ENCODE assay signal across 28 cellular contexts in the genomic region with DNA sequence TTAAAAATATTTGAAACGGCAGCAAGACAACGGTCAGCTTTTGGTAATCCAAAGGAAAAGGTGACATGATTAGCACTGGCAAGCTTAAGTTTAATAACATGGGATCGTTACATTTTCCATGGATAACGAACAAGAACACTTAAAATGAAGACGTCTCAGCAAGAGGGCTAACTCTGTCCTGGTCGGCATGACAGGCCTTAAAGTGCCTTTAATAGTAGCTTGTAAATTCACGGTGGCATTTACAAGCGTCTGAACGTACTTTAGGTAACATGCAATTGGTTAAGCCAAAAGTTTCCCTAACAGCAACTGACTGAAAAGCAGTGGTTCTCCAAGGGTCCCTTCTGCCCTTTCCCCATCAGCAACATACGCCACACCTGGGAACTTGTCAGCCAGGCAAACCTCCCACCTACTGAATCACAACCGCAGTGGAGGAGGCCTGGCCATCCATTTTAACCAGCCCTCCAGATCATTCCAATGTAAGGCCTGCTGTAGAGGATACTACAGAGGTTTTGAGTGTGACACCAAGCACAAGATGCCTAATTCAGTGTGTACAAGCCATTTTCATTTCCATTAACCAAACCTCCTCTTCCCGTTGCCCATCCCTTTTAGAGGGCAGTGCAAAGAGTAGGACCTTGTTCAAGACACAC. TPM values are rescaled to one million over a fixed set of nuclear protein-coding genes. Genes with fewer than 3 reads are reported as not detected.
"Had no signal": no experiment of that assay in that cellular context is flagged by ENCODE, and none has a peak within 500 bp of the region (broad histone marks: within the 10 kb centered on the region; RNA-seq: fewer than 3 reads in every experiment).

No MANE protein-coding gene starts in this region.

- H3K27ac ChIP-seq: body of pancreas, SJCRH30, SK-N-MC had no signal

- FAIRE-seq: astrocyte, RCC 7860 had no signal

- H3K27me3 Mint-ChIP-seq: activated naive CD4-positive, alpha-beta T cell treated with anti-CD3 and anti-CD28 coated beads, Interleukin-2, amount 50 U/mL, for 24 hours; activated T-helper 17 cell treated with anti-CD3 and anti-CD28 coated beads, Interleukin-2, amount 50 U/mL, for 72 hours had no signal

- H3K36me3 Mint-ChIP-seq: activated naive CD4-positive, alpha-beta T cell treated with anti-CD3 and anti-CD28 coated beads, Interleukin-2, amount 50 U/mL, for 24 hours; activated naive CD8-positive, alpha-beta T cell treated with anti-CD3 and anti-CD28 coated beads, Interleukin-2, amount 10 ng/mL, durations not matched to agents 7 days and 5 days had no signal

- H3K27ac Mint-ChIP-seq: activated CD4-positive, alpha-beta T cell treated with anti-CD3 and anti-CD28 coated beads, Interleukin-2, amount 10 ng/mL, durations not matched to agents 24 days and 14 days; activated CD8-positive, alpha-beta T cell treated with anti-CD3 and anti-CD28 coated beads for 36 hours; activated naive CD4-positive, alpha-beta T cell treated with anti-CD3 and anti-CD28 coated beads, Interleukin-2, amount 50 U/mL, for 24 hours; activated naive CD8-positive, alpha-beta T cell treated with anti-CD3 and anti-CD28 coated beads, Interleukin-2, amount 10 ng/mL, durations not matched to agents 7 days and 5 days; activated T-cell treated with anti-CD3 and anti-CD28 coated beads, Interleukin-2, amount 50 U/mL, for 72 hours; activated T-helper 17 cell treated with anti-CD3 and anti-CD28 coated beads, Interleukin-2, amount 50 U/mL, for 72 hours had no signal

- H3K27me3 ChIP-seq: body of pancreas had no signal

- ATAC-seq: activated CD8-positive, alpha-beta T cell treated with anti-CD3 and anti-CD28 coated beads for 36 hours; activated T-cell treated with anti-CD3 and anti-CD28 coated beads, Interleukin-2, amount 50 U/mL, for 72 hours; activated T-helper 17 cell treated with anti-CD3 and anti-CD28 coated beads, Interleukin-2, amount 50 U/mL, for 72 hours; body of pancreas had no signal

- H3K4me3 ChIP-seq: body of pancreas, MG63, SJCRH30, SK-N-MC had no signal

- H3K9me3 Mint-ChIP-seq: activated CD4-positive, alpha-beta T cell treated with anti-CD3 and anti-CD28 coated beads, Interleukin-2, amount 10 ng/mL, durations not matched to agents 24 days and 14 days; activated CD8-positive, alpha-beta T cell treated with anti-CD3 and anti-CD28 coated beads for 36 hours; activated naive CD4-positive, alpha-beta T cell treated with anti-CD3 and anti-CD28 coated beads, Interleukin-2, amount 50 U/mL, for 24 hours; activated naive CD8-positive, alpha-beta T cell treated with anti-CD3 and anti-CD28 coated beads, Interleukin-2, amount 10 ng/mL, durations not matched to agents 7 days and 5 days; activated T-cell treated with anti-CD3 and anti-CD28 coated beads, Interleukin-2, amount 50 U/mL, for 72 hours; activated T-helper 17 cell treated with anti-CD3 and anti-CD28 coated beads, Interleukin-2, amount 50 U/mL, for 72 hours had no signal

- H3K9me3 ChIP-seq: body of pancreas, MG63, SJCRH30 had no signal

- H3K36me3 ChIP-seq: MG63, SJCRH30 had no signal

- H3K4me3 Mint-ChIP-seq: activated CD4-positive, alpha-beta T cell treated with anti-CD3 and anti-CD28 coated beads, Interleukin-2, amount 10 ng/mL, durations not matched to agents 24 days and 14 days; activated CD8-positive, alpha-beta T cell treated with anti-CD3 and anti-CD28 coated beads for 36 hours; activated naive CD4-positive, alpha-beta T cell treated with anti-CD3 and anti-CD28 coated beads, Interleukin-2, amount 50 U/mL, for 24 hours; activated naive CD8-positive, alpha-beta T cell treated with anti-CD3 and anti-CD28 coated beads, Interleukin-2, amount 10 ng/mL, durations not matched to agents 7 days and 5 days; activated T-cell treated with anti-CD3 and anti-CD28 coated beads, Interleukin-2, amount 50 U/mL, for 72 hours; activated T-helper 17 cell treated with anti-CD3 and anti-CD28 coated beads, Interleukin-2, amount 50 U/mL, for 72 hours had no signal

- DNase-seq: activated CD4-positive, alpha-beta T cell treated with anti-CD3 and anti-CD28 coated beads, Interleukin-2, amount 10 ng/mL, durations not matched to agents 24 days and 14 days; activated CD4-positive, alpha-beta T cell treated with anti-CD3 and anti-CD28 coated beads, Interleukin-2, amount 50 U/mL, for 4 hours; activated CD8-positive, alpha-beta T cell treated with anti-CD3 and anti-CD28 coated beads for 36 hours; activated effector memory CD4-positive, alpha-beta T cell treated with anti-CD3 and anti-CD28 coated beads, Interleukin-2, amount 50 U/mL, for 16 hours; activated naive CD4-positive, alpha-beta T cell; activated naive CD8-positive, alpha-beta T cell treated with anti-CD3 and anti-CD28 coated beads, Interleukin-2, amount 10 ng/mL, durations not matched to agents 7 days and 5 days; activated T-cell treated with anti-CD3 and anti-CD28 coated beads, Interleukin-2, amount 50 U/mL, for 1 hour; activated T-cell treated with anti-CD3 and anti-CD28 coated beads, Interleukin-2, amount 50 U/mL, for 72 hours; body of pancreas; central memory CD4-positive, alpha-beta T cell; Kasumi-1; MG63; NCI-H1048; NCI-H1105 treated with DMSO at 0.1 percent for 48 hours; NCI-H1436; NCI-H1694; NCI-H1930; NCI-H2081 treated with DMSO at 0.1 percent for 48 hours; NCI-H345; NCI-H524 treated with DMSO at 0.1 percent for 48 hours; SHP77; SJCRH30; T1000 had no signal

RNA-seq across cellular contexts. Expression of gene TGFA, which starts 4.4 kb away (rescaled TPM):
- total RNA-seq: activated CD4-positive, alpha-beta T cell treated with anti-CD3 and anti-CD28 coated beads, Interleukin-2, amount 10 ng/mL, durations not matched to agents 24 days and 14 days had no signal
